8 cellular contexts compared by ENCODE assay signal in the genomic region with DNA sequence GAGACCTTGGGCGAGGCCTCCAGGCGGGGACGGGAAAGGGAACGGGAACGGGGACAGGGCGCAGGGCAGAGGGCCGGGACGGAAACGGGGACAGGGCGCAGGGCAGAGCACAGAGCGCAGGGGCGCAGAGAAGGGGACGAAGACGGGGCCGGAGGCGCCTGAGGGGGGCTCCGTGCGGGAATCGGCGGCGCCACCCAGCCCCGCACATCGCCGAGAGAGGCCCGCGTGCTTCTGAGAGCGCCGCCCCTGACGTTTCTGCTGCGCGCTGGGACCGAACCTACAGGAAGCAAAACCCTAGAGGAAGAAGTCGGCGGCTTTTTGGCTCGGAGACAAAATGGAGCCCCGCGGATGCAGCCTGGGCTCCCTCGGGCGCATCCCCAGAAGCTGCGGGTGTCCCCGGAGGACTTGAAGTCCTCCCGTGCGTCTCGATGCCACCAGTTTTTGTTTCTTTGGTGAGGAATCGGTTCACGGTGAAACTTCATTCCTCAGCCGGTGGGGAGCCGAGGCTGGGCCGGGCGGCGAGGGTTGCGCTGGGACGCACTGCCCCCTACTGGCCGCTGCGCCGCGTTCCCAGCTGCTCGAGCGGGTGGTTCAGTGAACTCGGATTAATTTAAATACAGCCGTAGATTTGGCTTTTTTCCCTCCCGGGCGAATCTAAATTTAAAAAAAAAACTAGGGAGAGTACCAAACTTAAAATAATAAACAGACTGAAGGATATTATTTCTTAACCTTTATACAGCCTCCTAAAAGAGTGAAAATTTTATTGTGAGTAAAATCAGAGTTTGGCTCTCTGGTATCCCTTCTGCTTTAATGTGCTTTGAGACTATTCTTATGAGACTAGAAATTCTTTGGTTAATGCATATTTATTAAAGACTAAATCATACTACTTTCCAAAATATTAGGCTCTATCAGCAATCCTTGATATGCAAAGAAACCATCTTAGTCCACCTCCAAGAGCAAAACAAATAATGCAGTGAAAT.
DNase-seq lines count a peak whose midpoint lies in the region; ATAC-seq and TF ChIP-seq lines count a peak whose summit lies in the region.

No MANE protein-coding gene starts in this region.

- no peaks in the 10 kb centered on the region for H3K27me3 ChIP-seq in AG04450 (ENCODE audit: control insufficient read depth, insufficient read depth, low read length)

- H3K36me3 Mint-ChIP-seq in effector memory CD8-positive, alpha-beta T cell (ENCODE audit: insufficient read depth) = no peaks in the 10 kb centered on the region
- no peaks in the 10 kb centered on the region for H3K36me3 Mint-ChIP-seq in memory B cell

- peaks cover 3 to 4% of the 10 kb centered on the region in 2 donors for H3K4me1 Mint-ChIP-seq in effector memory CD8-positive, alpha-beta T cell (ENCODE audit: low read depth in 2 of 2)
- H3K4me1 Mint-ChIP-seq in memory B cell = peaks cover 5% of the 10 kb centered on the region

- peak; percentile 94 for TF ChIP-seq CTCF in AG04450 (IDR thresholded peaks at IDR 0.05; ENCODE audit: low read depth, low read length)

- H3K4me3 Mint-ChIP-seq in effector memory CD8-positive, alpha-beta T cell = peak overlapping the region; percentile 59 to 68
- peak overlapping the region; percentile 72 for H3K4me3 Mint-ChIP-seq in memory B cell

- peak overlapping the region; percentile 67 for H3K4me3 ChIP-seq in AG04450 (ENCODE audit: low read depth, low read length)

- CTCF ChIA-PET in AG04450 (lab: Charles Lee) = interaction anchor here (0.5 to 1.2 kb wide), 12 partner anchors 10 to 663 kb away, joined by 3 to 9 read pairs (median 3); no protein-coding TSS in a partner anchor

- TF ChIP-seq POLR2A in GM18505 (IDR thresholded peaks at IDR 0.05; ENCODE audit: borderline replicate concordance, extremely low read depth, insufficient read depth, insufficient read length) = no peak

- POLR2A ChIA-PET in AG04450 (lab: Yijun Ruan, JAX) = no interaction called here

- peak overlapping the region; percentile 39 for H3K27ac ChIP-seq in AG04450 (ENCODE audit: low read depth, low read length)

- no peaks in the 10 kb centered on the region for H3K9me3 ChIP-seq in AG04450 (ENCODE audit: control insufficient read depth, insufficient read depth, low read length)

- H3K27me3 Mint-ChIP-seq in effector memory CD8-positive, alpha-beta T cell = peaks cover 14 to 32% of the 10 kb centered on the region in 2 donors
- H3K27me3 Mint-ChIP-seq in memory B cell = peaks cover 15% of the 10 kb centered on the region

- H3K9me3 Mint-ChIP-seq in effector memory CD8-positive, alpha-beta T cell = no peaks in the 10 kb centered on the region
- peaks cover 3% of the 10 kb centered on the region for H3K9me3 Mint-ChIP-seq in memory B cell

- ATAC-seq in GM18505 (IDR thresholded peaks at IDR 0.05; ENCODE audit: unreplicated experiment) (peak; percentile 94), HG03025 (IDR thresholded peaks at IDR 0.05; ENCODE audit: low FRiP score, unreplicated experiment) (peak; percentile 95), memory B cell (ENCODE audit: low read depth) (peak; percentile 78)
- peak; percentile 76 for ATAC-seq in effector memory CD8-positive, alpha-beta T cell (replicated peaks)

- no peak overlapping the region for H3K27ac Mint-ChIP-seq in effector memory CD8-positive, alpha-beta T cell
- H3K27ac Mint-ChIP-seq in memory B cell = no peak overlapping the region

- peak; percentile 27 for DNase-seq in AG04450 (ENCODE audit: low read depth, low spot score)
- peak; percentile 43 for DNase-seq in NCI-H2227 treated with DMSO at 0.1 percent for 48 hours (lab: John Stamatoyannopoulos, UW)
- DNase-seq in activated CD8-positive, alpha-beta memory T cell treated with anti-CD3 and anti-CD28 coated beads for 4 hours (ENCODE audit: low read depth in 2 of 2) = peak; percentile 12 to 21
- DNase-seq in effector memory CD8-positive, alpha-beta T cell = peak; percentile 14 to 31 (median 28)
- peak; percentile 37 to 54 for DNase-seq in memory B cell (ENCODE audit: low spot score in 2 of 2)
- peak; percentile 29 to 56 (median 35) for DNase-seq in stimulated activated CD4-positive, alpha-beta T cell treated with anti-CD3 and anti-CD28 coated beads, TNF-alpha, amount 100 ng/mL, for 4 hours (ENCODE audit: low read depth in 3 of 3)

Comparison
In these comparisons a context has a peak if more than half of its experiments do, and no peak if none do; other contexts are left out.
1. Peak in every context shown above with its lines: DNase-seq, ATAC-seq, H3K4me3 ChIP-seq and H3K27ac ChIP-seq.